Comparison of ENCODE assay signal across 14 cellular contexts in the genomic region with DNA sequence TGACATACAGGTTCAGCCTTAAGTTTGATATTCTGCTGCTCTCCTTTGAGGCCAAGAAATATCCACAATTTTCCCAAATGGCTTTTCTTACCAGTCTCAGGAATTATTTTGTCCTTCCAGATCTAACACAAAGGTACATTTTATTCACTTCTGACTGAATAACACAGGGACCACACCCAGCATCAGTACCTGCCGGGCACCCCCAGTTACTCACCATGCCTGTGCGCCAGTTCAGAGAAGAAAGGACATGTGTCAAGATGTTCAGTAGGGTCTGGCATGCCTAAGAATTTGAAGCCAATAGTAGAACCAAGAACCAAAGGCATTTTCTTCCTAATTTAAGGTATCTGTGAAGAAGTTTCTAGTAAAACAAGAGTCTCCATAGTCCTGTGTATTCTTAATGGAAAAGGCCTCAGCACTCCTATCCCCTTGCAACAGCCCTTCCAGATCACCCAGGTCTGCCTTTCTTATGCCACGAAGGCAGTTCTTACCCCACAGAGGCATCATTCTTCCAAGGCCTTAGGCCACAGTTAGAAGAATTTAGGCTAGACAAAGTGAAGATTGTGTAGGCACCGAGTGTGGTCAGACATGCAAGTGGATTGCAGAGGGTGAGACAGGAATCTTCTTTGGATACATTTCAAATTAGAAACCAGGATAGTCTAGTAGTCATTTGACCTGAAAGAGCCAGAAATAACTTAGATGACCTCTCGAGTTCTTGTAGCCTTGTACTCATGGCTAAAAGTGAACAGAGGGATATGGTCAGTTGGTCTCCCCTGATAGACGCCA.
DNase-seq lines count a peak whose midpoint lies in the region; ATAC-seq and TF ChIP-seq lines count a peak whose summit lies in the region.
"Had no signal": no experiment of that assay in that cellular context is flagged by ENCODE, and none has a peak within 500 bp of the region (broad histone marks: within the 10 kb centered on the region; RNA-seq: fewer than 3 reads in every experiment).

No MANE protein-coding gene starts in this region.

- H2AFZ ChIP-seq in PC-9 (no peak overlapping the region), neural progenitor cell (replicated peaks) (no peak overlapping the region)

- WGBS in endodermal cell (ENCODE audit: insufficient coverage in 1 of 2, insufficient read length in 1 of 2), 2 experiments = 86 to 96% methylated on average over 5 of the region's 6 CpGs

- peaks cover 8% of the 10 kb centered on the region for H3K4me1 ChIP-seq in CD4-positive, CD25-positive, alpha-beta regulatory T cell (ENCODE audit: control insufficient read depth, insufficient read depth, low read length, poor library complexity, severe bottlenecking)
- H3K4me1 ChIP-seq in PC-9 (replicated peaks; ENCODE audit: insufficient read depth) (peaks cover 67% of the 10 kb centered on the region), endodermal cell (ENCODE audit: control insufficient read depth, insufficient read depth, low read length) (no peaks in the 10 kb centered on the region), neural progenitor cell (peaks cover 20% of the 10 kb centered on the region)

- H3K27me3 ChIP-seq in CD4-positive, CD25-positive, alpha-beta regulatory T cell (ENCODE audit: control insufficient read depth, insufficient read depth, low read length) = no peaks in the 10 kb centered on the region
- H3K27me3 ChIP-seq in PC-9 (ENCODE audit: insufficient read depth, low read depth) (no peaks in the 10 kb centered on the region), endodermal cell (ENCODE audit: control insufficient read depth, insufficient read depth, low read length, poor library complexity, severe bottlenecking) (no peaks in the 10 kb centered on the region), neural progenitor cell (no peaks in the 10 kb centered on the region), WERI-Rb-1 (ENCODE audit: insufficient read depth, low read depth, severe bottlenecking) (no peaks in the 10 kb centered on the region)
- H3K27me3 ChIP-seq: vagina had no signal

- ATAC-seq in CD4-positive, CD25-positive, alpha-beta regulatory T cell (ENCODE audit: low read depth in 2 of 2) = no peak
- ATAC-seq: Right ventricle myocardium inferior had no signal

- POLR2A ChIA-PET in PC-9 (lab: Charles Lee; ENCODE audit: unreplicated experiment) = no interaction called here

- no peaks in the 10 kb centered on the region for H3K9me2 ChIP-seq in PC-9 (ENCODE audit: insufficient read depth)

- CTCF ChIA-PET in PC-9 (lab: Charles Lee) = no interaction called here

- H3K4me3 Mint-ChIP-seq in CD4-positive, CD25-positive, alpha-beta regulatory T cell = peak overlapping the region in 1 of 4 donors; percentile 63
- H3K4me3 Mint-ChIP-seq in endodermal cell = no peak overlapping the region
- H3K4me3 Mint-ChIP-seq in neural progenitor cell = no peak overlapping the region

- no TSS peak for BruUV-seq in PC-9 (replicated peaks; lab: Mats Ljungman, UMichigan)

- H3K4me3 ChIP-seq in CD4-positive, CD25-positive, alpha-beta regulatory T cell (ENCODE audit: low read depth, low read length) = no peak overlapping the region
- H3K4me3 ChIP-seq in PC-9 (no peak overlapping the region), endodermal cell (ENCODE audit: low read length) (no peak overlapping the region), neural progenitor cell (no peak overlapping the region), WERI-Rb-1 (ENCODE audit: low read depth, low read length) (no peak overlapping the region)
- H3K4me3 ChIP-seq: vagina had no signal

- H3K4me2 ChIP-seq in PC-9 (peak overlapping the region; percentile 66), neural progenitor cell (no peak overlapping the region)

- H4K20me1 ChIP-seq in PC-9 (ENCODE audit: insufficient read depth) = no peaks in the 10 kb centered on the region
- no peaks in the 10 kb centered on the region for H4K20me1 ChIP-seq in neural progenitor cell (ENCODE audit: low read depth)

- no peaks in the 10 kb centered on the region for H3K27me3 Mint-ChIP-seq in CD4-positive, CD25-positive, alpha-beta regulatory T cell
- H3K27me3 Mint-ChIP-seq in endodermal cell (ENCODE audit: insufficient read depth) (no peaks in the 10 kb centered on the region), neural progenitor cell (ENCODE audit: insufficient read depth, low read depth) (peaks cover 3% of the 10 kb centered on the region)

- TF ChIP-seq CTCF in PC-9 (conservative IDR thresholded peaks at IDR 0.05) = no peak
- TF ChIP-seq CTCF in endodermal cell (conservative IDR thresholded peaks at IDR 0.05) = no peak
- no peak for TF ChIP-seq CTCF in neural progenitor cell (IDR thresholded peaks at IDR 0.05)
- no peak for TF ChIP-seq CTCF in WERI-Rb-1 (IDR thresholded peaks at IDR 0.05; ENCODE audit: low read depth, low read length)

- peaks cover 30% of the 10 kb centered on the region for H3K36me3 Mint-ChIP-seq in CD4-positive, CD25-positive, alpha-beta regulatory T cell
- no peaks in the 10 kb centered on the region for H3K36me3 Mint-ChIP-seq in endodermal cell (ENCODE audit: low read depth)
- H3K36me3 Mint-ChIP-seq in neural progenitor cell = no peaks in the 10 kb centered on the region

- H3K9me3 ChIP-seq in CD4-positive, CD25-positive, alpha-beta regulatory T cell (ENCODE audit: control insufficient read depth in 2 of 2, low read length in 2 of 2) = no peaks in the 10 kb centered on the region
- peaks cover 4% of the 10 kb centered on the region; the same call in 1 of the 2 replicates for H3K9me3 ChIP-seq in PC-9 (ENCODE audit: insufficient read depth, low read depth)
- no peaks in the 10 kb centered on the region for H3K9me3 ChIP-seq in endodermal cell (ENCODE audit: control insufficient read depth, low read length)
- H3K9me3 ChIP-seq in neural progenitor cell (ENCODE audit: low read depth) = no peaks in the 10 kb centered on the region
- no peaks in the 10 kb centered on the region for H3K9me3 ChIP-seq in WERI-Rb-1 (ENCODE audit: severe bottlenecking)
- H3K9me3 ChIP-seq: vagina had no signal

- H3F3A ChIP-seq in PC-9 (ENCODE audit: insufficient read depth, low read depth) = peaks cover 61% of the 10 kb centered on the region
- H3F3A ChIP-seq in neural progenitor cell (ENCODE audit: low read depth) = peaks cover 15% of the 10 kb centered on the region

- H3K79me2 ChIP-seq in PC-9 (ENCODE audit: low read depth) (peaks cover 2% of the 10 kb centered on the region; the same call in 1 of the 2 replicates), neural progenitor cell (ENCODE audit: low read depth) (no peaks in the 10 kb centered on the region)

- H3K36me3 ChIP-seq in CD4-positive, CD25-positive, alpha-beta regulatory T cell (ENCODE audit: control insufficient read depth, insufficient read depth, low read length) = peaks cover 21% of the 10 kb centered on the region
- H3K36me3 ChIP-seq in PC-9 (ENCODE audit: low read depth) = 0 out of 2 replicates have a peak, but pooled peaks cover 10% of the 10 kb centered on the region
- H3K36me3 ChIP-seq in endodermal cell (ENCODE audit: control insufficient read depth, insufficient read depth, low read length) = no peaks in the 10 kb centered on the region
- H3K36me3 ChIP-seq in neural progenitor cell = no peaks in the 10 kb centered on the region
- no peaks in the 10 kb centered on the region for H3K36me3 ChIP-seq in WERI-Rb-1
- H3K36me3 ChIP-seq: vagina had no signal

- H3K27ac ChIP-seq in CD4-positive, CD25-positive, alpha-beta regulatory T cell (ENCODE audit: insufficient read depth, low read length, poor library complexity, severe bottlenecking) = no peak overlapping the region
- peak overlapping the region; percentile 97 for H3K27ac ChIP-seq in PC-9
- no peak overlapping the region for H3K27ac ChIP-seq in endodermal cell (ENCODE audit: low read depth, low read length)
- H3K27ac ChIP-seq in neural progenitor cell = no peak overlapping the region
- H3K27ac ChIP-seq in WERI-Rb-1 = no peak overlapping the region

- intact Hi-C loops in PC-9 (cut with micrococcal nuclease; ENCODE audit: unreplicated experiment) = no loop called here

- H3K27ac Mint-ChIP-seq in CD4-positive, CD25-positive, alpha-beta regulatory T cell = peak overlapping the region in 2 of 3 donors; percentile 16 to 70
- H3K27ac Mint-ChIP-seq in endodermal cell (no peak overlapping the region), neural progenitor cell (no peak overlapping the region)

- no peak overlapping the region for H3K9ac ChIP-seq in endodermal cell (ENCODE audit: extremely low read depth, low read length, poor library complexity, severe bottlenecking)
- no peak overlapping the region for H3K9ac ChIP-seq in neural progenitor cell

- no peak for DNase-seq in CD4-positive, CD25-positive, alpha-beta regulatory T cell
- DNase-seq in PC-9 (no peak), endodermal cell (peak; percentile 13), neural progenitor cell (ENCODE audit: low spot score) (peak; percentile 0), H4 (ENCODE audit: low spot score) (no peak), WERI-Rb-1 (no peak), NOMO-1 treated with DMSO at 0.1 percent for 48 hours (lab: John Stamatoyannopoulos, UW; ENCODE audit: unreplicated experiment) (no peak), HPDE6-E6E7 (ENCODE audit: extremely low spot score) (no peak)
- DNase-seq: activated naive CD4-positive, alpha-beta T cell; DMS153; MM.1S; NCI-H510A had no signal

- H3K9me3 Mint-ChIP-seq in CD4-positive, CD25-positive, alpha-beta regulatory T cell = peaks cover 0 to 2% (median 0%) of the 10 kb centered on the region in 7 donors
- H3K9me3 Mint-ChIP-seq in endodermal cell = no peaks in the 10 kb centered on the region
- peaks cover 10% of the 10 kb centered on the region for H3K9me3 Mint-ChIP-seq in neural progenitor cell

- H3K4me1 Mint-ChIP-seq in CD4-positive, CD25-positive, alpha-beta regulatory T cell = peaks cover 21 to 42% (median 26%) of the 10 kb centered on the region in 4 donors
- H3K4me1 Mint-ChIP-seq in endodermal cell (peaks cover 18% of the 10 kb centered on the region), neural progenitor cell (peaks cover 16% of the 10 kb centered on the region)

Comparison
In these comparisons a context has a peak if more than half of its experiments do, and no peak if none do; other contexts are left out.
1. DNase-seq: peak in endodermal cell (single experiment) and neural progenitor cell (single experiment); none in CD4-positive, CD25-positive, alpha-beta regulatory T cell (0 of 3), PC-9 (0 of 2), H4 (single experiment), WERI-Rb-1 (single experiment), NOMO-1 treated with DMSO at 0.1 percent for 48 hours (single experiment) and HPDE6-E6E7 (single experiment).
2. H3K27ac Mint-ChIP-seq: peak in CD4-positive, CD25-positive, alpha-beta regulatory T cell (2 of 3); none in endodermal cell (single experiment) and neural progenitor cell (single experiment).